In the genomic region with DNA sequence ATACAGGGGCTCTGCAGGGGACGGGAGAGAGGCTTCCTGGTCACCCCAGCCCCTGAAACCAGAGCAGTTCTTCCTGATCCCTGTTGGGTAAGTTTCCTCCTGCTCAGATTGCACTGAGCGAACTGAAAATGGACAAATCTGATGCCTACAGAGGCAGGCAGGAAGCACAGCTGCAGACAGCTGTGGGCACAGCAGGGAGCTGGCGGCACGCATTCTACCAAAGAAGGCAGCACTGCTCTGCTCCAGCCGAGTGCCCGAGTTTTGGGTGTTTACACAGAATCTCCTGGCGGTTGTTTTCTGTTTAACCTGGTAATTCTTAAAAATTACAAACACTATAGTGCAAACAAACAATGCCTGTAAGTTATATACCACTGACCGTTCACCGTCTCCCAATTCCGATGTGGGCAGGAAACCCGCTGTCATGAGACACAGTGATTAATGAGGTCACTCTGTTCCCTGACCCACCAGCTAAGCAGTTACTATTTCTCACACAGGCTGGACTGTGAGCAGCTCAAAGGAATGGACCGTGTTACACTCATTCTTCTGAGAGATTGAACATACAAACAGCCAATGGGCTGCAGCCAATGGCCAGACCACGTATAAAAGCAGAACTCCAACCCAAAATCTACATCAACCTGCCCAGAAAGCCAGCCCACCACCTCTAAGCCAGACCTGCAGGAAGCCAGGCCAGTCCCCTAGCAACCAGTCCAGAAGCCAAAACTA, we compare ENCODE assay signal across 8 cellular contexts. TPM values are rescaled to one million over a fixed set of nuclear protein-coding genes. Genes with fewer than 3 reads are reported as not detected.
DNase-seq lines count a peak whose midpoint lies in the region; ATAC-seq, FAIRE-seq and TF ChIP-seq lines count a peak whose summit lies in the region.

No MANE protein-coding gene starts in this region.

- no peaks in the 10 kb centered on the region for H3K9me3 ChIP-seq in CD4-positive, alpha-beta T cell (ENCODE audit: control insufficient read depth, low read length)
- no peaks in the 10 kb centered on the region for H3K9me3 ChIP-seq in pancreas

- H3K27ac Mint-ChIP-seq in CD4-positive, alpha-beta T cell = peak overlapping the region; percentile 86
- H3K27ac Mint-ChIP-seq in activated CD8-positive, alpha-beta T cell treated with anti-CD3 and anti-CD28 coated beads, Interleukin-2, amount 10 ng/mL, durations not matched to agents 7 days and 5 days = peak overlapping the region; percentile 86

- intact Hi-C loops in CD4-positive, alpha-beta T cell (cut with DNase I, micrococcal nuclease) = no loop called here
- intact Hi-C loops in pancreas (cut with DNase I) = no loop called here

- H3K4me1 ChIP-seq in pancreas = peaks cover 0 to 4% (median 2%) of the 10 kb centered on the region in 3 donors

- FAIRE-seq in pancreas (lab: Jason Lieb, UNC) = no peak

- ATAC-seq in CD4-positive, alpha-beta T cell (ENCODE audit: poor library complexity) = peak; percentile 80
- peak; percentile 50 for ATAC-seq in activated CD8-positive, alpha-beta T cell treated with anti-CD3 and anti-CD28 coated beads, Interleukin-2, amount 10 ng/mL, durations not matched to agents 7 days and 5 days
- ATAC-seq in pancreas (peak; percentile 53 to 80 (median 77)), GM19467 (IDR thresholded peaks at IDR 0.05; ENCODE audit: unreplicated experiment) (no peak)

- peak in 6 of 10 experiments; percentile 21 to 46 (median 29) for DNase-seq in CD4-positive, alpha-beta T cell
- DNase-seq in HK-2 (ENCODE audit: unreplicated experiment) = peak; percentile 39
- DNase-seq in activated CD8-positive, alpha-beta T cell treated with anti-CD3 and anti-CD28 coated beads, Interleukin-2, amount 10 ng/mL, durations not matched to agents 7 days and 5 days = peak; percentile 54
- DNase-seq in foreskin melanocyte = peak; percentile 88
- no peak for DNase-seq in pancreas
- no peak for DNase-seq in NCI-H187 treated with DMSO at 0.1 percent for 48 hours (lab: John Stamatoyannopoulos, UW)
- DNase-seq in NCI-H345 (lab: John Stamatoyannopoulos, UW) = no peak

- TF ChIP-seq CTCF in CD4-positive, alpha-beta T cell (IDR thresholded peaks at IDR 0.05) = no peak
- no peak for TF ChIP-seq CTCF in pancreas (IDR thresholded peaks at IDR 0.05)

- no peaks in the 10 kb centered on the region for H3K27me3 ChIP-seq in CD4-positive, alpha-beta T cell (ENCODE audit: control insufficient read depth, insufficient read depth, low read length)
- no peaks in the 10 kb centered on the region for H3K27me3 ChIP-seq in pancreas

- peaks cover 24% of the 10 kb centered on the region for H3K36me3 Mint-ChIP-seq in CD4-positive, alpha-beta T cell (ENCODE audit: low read depth)
- peaks cover 52% of the 10 kb centered on the region for H3K36me3 Mint-ChIP-seq in activated CD8-positive, alpha-beta T cell treated with anti-CD3 and anti-CD28 coated beads, Interleukin-2, amount 10 ng/mL, durations not matched to agents 7 days and 5 days (ENCODE audit: low read depth)

- H3K4me3 Mint-ChIP-seq in CD4-positive, alpha-beta T cell = peak overlapping the region; percentile 60
- H3K4me3 Mint-ChIP-seq in activated CD8-positive, alpha-beta T cell treated with anti-CD3 and anti-CD28 coated beads, Interleukin-2, amount 10 ng/mL, durations not matched to agents 7 days and 5 days = peak overlapping the region; percentile 51

- no peaks in the 10 kb centered on the region for H3K9me3 Mint-ChIP-seq in CD4-positive, alpha-beta T cell
- no peaks in the 10 kb centered on the region for H3K9me3 Mint-ChIP-seq in activated CD8-positive, alpha-beta T cell treated with anti-CD3 and anti-CD28 coated beads, Interleukin-2, amount 10 ng/mL, durations not matched to agents 7 days and 5 days (ENCODE audit: insufficient read depth)

- H3K4me3 ChIP-seq in pancreas = no peak overlapping the region

- peaks cover 82% of the 10 kb centered on the region for H3K4me1 Mint-ChIP-seq in CD4-positive, alpha-beta T cell (ENCODE audit: low read depth)
- peaks cover 96% of the 10 kb centered on the region for H3K4me1 Mint-ChIP-seq in activated CD8-positive, alpha-beta T cell treated with anti-CD3 and anti-CD28 coated beads, Interleukin-2, amount 10 ng/mL, durations not matched to agents 7 days and 5 days (ENCODE audit: low read depth)

- H3K27ac ChIP-seq in CD4-positive, alpha-beta T cell (ENCODE audit: low read depth, low read length) = no peak overlapping the region
- peak overlapping the region in 3 of 4 donors; percentile 3 to 65 (median 53) for H3K27ac ChIP-seq in pancreas

- H3K27me3 Mint-ChIP-seq in CD4-positive, alpha-beta T cell = no peaks in the 10 kb centered on the region
- H3K27me3 Mint-ChIP-seq in activated CD8-positive, alpha-beta T cell treated with anti-CD3 and anti-CD28 coated beads, Interleukin-2, amount 10 ng/mL, durations not matched to agents 7 days and 5 days (ENCODE audit: low read depth) = no peaks in the 10 kb centered on the region

- POLR2A ChIA-PET in CD4-positive, alpha-beta T cell (lab: Charles Lee) = interaction anchor here (0.9 to 1.9 kb wide), 9 partner anchors 8 to 211 kb away, joined by 3 to 8 read pairs (median 4); a partner anchor contains a TSS
- POLR2A ChIA-PET in activated CD8-positive, alpha-beta T cell treated with anti-CD3 and anti-CD28 coated beads, Interleukin-2, amount 10 ng/mL, durations not matched to agents 7 days and 5 days (lab: Charles Lee) = interaction anchor here (0.7 to 1.4 kb wide), 7 partner anchors 7 to 123 kb away, joined by 3 to 6 read pairs (median 3); a partner anchor contains a TSS

- CTCF ChIA-PET in CD4-positive, alpha-beta T cell (lab: Charles Lee) = interaction anchor here (0.5 to 1.4 kb wide), 3 partner anchors 8 to 32 kb away, joined by 3 to 7 read pairs (median 5); no protein-coding TSS in a partner anchor
- CTCF ChIA-PET in activated CD8-positive, alpha-beta T cell treated with anti-CD3 and anti-CD28 coated beads, Interleukin-2, amount 10 ng/mL, durations not matched to agents 7 days and 5 days (lab: Charles Lee) = interaction anchor here (1.2 to 3.3 kb wide), 5 partner anchors 8 to 164 kb away, joined by 3 to 20 read pairs (median 5); no protein-coding TSS in a partner anchor

- H3K36me3 ChIP-seq in pancreas = no peaks in the 10 kb centered on the region

- WGBS in pancreas, 2 donors = 40 to 51% methylated on average over 13 of the region's 13 CpGs

RNA-seq across cellular contexts. Expression of a gene that starts 25.5 kb away (rescaled TPM):
- 10 to 100 TPM; 31.9 to 33.9 TPM for total RNA-seq in CD4-positive, alpha-beta T cell
- 10 to 100 TPM; 87.3 to 94.9 TPM for total RNA-seq in activated CD8-positive, alpha-beta T cell treated with anti-CD3 and anti-CD28 coated beads, Interleukin-2, amount 10 ng/mL, durations not matched to agents 7 days and 5 days
- total RNA-seq in pancreas = 10 to 100 TPM; 27.6 to 37.7 (median 31.7) TPM
- polyA plus RNA-seq in pancreas = 10 to 100 TPM; 30.0 to 37.9 TPM

RNA-seq across cellular contexts. Expression of a gene that starts 39.7 kb away (rescaled TPM):
- 10 to 100 TPM; 15.1 to 17.3 TPM for total RNA-seq in CD4-positive, alpha-beta T cell
- 10 to 100 TPM; 14.7 to 15.0 TPM for total RNA-seq in activated CD8-positive, alpha-beta T cell treated with anti-CD3 and anti-CD28 coated beads, Interleukin-2, amount 10 ng/mL, durations not matched to agents 7 days and 5 days
- total RNA-seq in pancreas = 1 to 10 TPM; 4.7 to 7.4 (median 6.3) TPM
- 10 to 100 TPM; 12.4 to 17.7 TPM for polyA plus RNA-seq in pancreas

Comparison
In these comparisons a context has a peak if more than half of its experiments do, and no peak if none do; other contexts are left out.
1. DNase-seq: peak in CD4-positive, alpha-beta T cell (6 of 10), HK-2 (single experiment), activated CD8-positive, alpha-beta T cell treated with anti-CD3 and anti-CD28 coated beads, Interleukin-2, amount 10 ng/mL, durations not matched to agents 7 days and 5 days (single experiment) and foreskin melanocyte (single experiment); none in pancreas (0 of 6), NCI-H187 treated with DMSO at 0.1 percent for 48 hours (single experiment) and NCI-H345 (single experiment).